In genomic region chr3:25397150-25397549, GRCh38 we compare ENCODE assay signal across 14 cellular contexts. TPM values are rescaled to one million over a fixed set of nuclear protein-coding genes. Genes with fewer than 3 reads are reported as not detected.
"Had no signal": no experiment of that assay in that cellular context is flagged by ENCODE, and none has a peak within 500 bp of the region (broad histone marks: within the 10 kb centered on the region; RNA-seq: fewer than 3 reads in every experiment).

No MANE protein-coding gene starts in this region.

- H3K27ac ChIP-seq: ascending aorta, dorsolateral prefrontal cortex, gastroesophageal sphincter, upper lobe of right lung had no signal

- H3K36me3 Mint-ChIP-seq: stimulated activated memory B cell treated with anti-CD40 and anti-IgM and Interleukin-4, amounts not matched to agents 10 μg/mL and 1 μg/mL and 100 μg/mL, for 72 hours; T-cell had no signal

- H3K27me3 Mint-ChIP-seq: stimulated activated memory B cell treated with anti-CD40 and anti-IgM and Interleukin-4, amounts not matched to agents 10 μg/mL and 1 μg/mL and 100 μg/mL, for 72 hours; T-cell had no signal

- H3K27me3 ChIP-seq: ascending aorta, gastroesophageal sphincter, upper lobe of right lung had no signal

- ATAC-seq: activated CD8-positive, alpha-beta T cell treated with anti-CD3 and anti-CD28 coated beads for 36 hours; activated naive CD8-positive, alpha-beta T cell treated with anti-CD3 and anti-CD28 coated beads, Interleukin-2, amount 50 U/mL, for 24 hours; left ventricle myocardium superior; stimulated activated memory B cell treated with anti-CD40 and anti-IgM and Interleukin-4, amounts not matched to agents 10 μg/mL and 1 μg/mL and 100 μg/mL, for 72 hours; T-cell; upper lobe of right lung had no signal

- H3K4me1 Mint-ChIP-seq: activated naive CD8-positive, alpha-beta T cell treated with anti-CD3 and anti-CD28 coated beads, Interleukin-2, amount 50 U/mL, for 24 hours; stimulated activated memory B cell treated with anti-CD40 and anti-IgM and Interleukin-4, amounts not matched to agents 10 μg/mL and 1 μg/mL and 100 μg/mL, for 72 hours; T-cell had no signal

- H3K4me1 ChIP-seq: ascending aorta, upper lobe of right lung had no signal

- H3K36me3 ChIP-seq: ascending aorta, gastroesophageal sphincter, upper lobe of right lung had no signal

- H3K4me3 Mint-ChIP-seq: activated CD8-positive, alpha-beta T cell treated with anti-CD3 and anti-CD28 coated beads for 36 hours; activated naive CD8-positive, alpha-beta T cell treated with anti-CD3 and anti-CD28 coated beads, Interleukin-2, amount 50 U/mL, for 24 hours; stimulated activated memory B cell treated with anti-CD40 and anti-IgM and Interleukin-4, amounts not matched to agents 10 μg/mL and 1 μg/mL and 100 μg/mL, for 72 hours; T-cell had no signal

- H3K4me3 ChIP-seq: ascending aorta, dorsolateral prefrontal cortex, gastroesophageal sphincter, upper lobe of right lung had no signal

- H3K27ac Mint-ChIP-seq: activated CD8-positive, alpha-beta T cell treated with anti-CD3 and anti-CD28 coated beads for 36 hours; activated naive CD8-positive, alpha-beta T cell treated with anti-CD3 and anti-CD28 coated beads, Interleukin-2, amount 50 U/mL, for 24 hours; stimulated activated memory B cell treated with anti-CD40 and anti-IgM and Interleukin-4, amounts not matched to agents 10 μg/mL and 1 μg/mL and 100 μg/mL, for 72 hours; T-cell had no signal

- H3K9me3 ChIP-seq: upper lobe of right lung had no signal

- DNase-seq: activated CD4-positive, alpha-beta T cell treated with anti-CD3 and anti-CD28 coated beads for 4 hours; activated CD8-positive, alpha-beta memory T cell treated with anti-CD3 and anti-CD28 coated beads, Interleukin-2, amount 50 U/mL, for 4 hours; activated CD8-positive, alpha-beta T cell treated with anti-CD3 and anti-CD28 coated beads for 36 hours; activated naive CD8-positive, alpha-beta T cell treated with anti-CD3 and anti-CD28 coated beads, Interleukin-2, amount 50 U/mL, for 24 hours; dorsolateral prefrontal cortex; left ventricle myocardium superior; mesendoderm; small intestine; T-cell; T1000; upper lobe of right lung had no signal

RNA-seq across cellular contexts. Expression of gene RARB, which starts 30.9 kb away (rescaled TPM):
- total RNA-seq: activated CD8-positive, alpha-beta T cell treated with anti-CD3 and anti-CD28 coated beads for 36 hours; T-cell had no signal
